In genomic region chr22:19664406-19664805, GRCh38 we compare ENCODE assay signal across 14 cellular contexts. TPM values are rescaled to one million over a fixed set of nuclear protein-coding genes. Genes with fewer than 3 reads are reported as not detected.
A peak's percentile ranks its signal among the peaks of the same experiment; 100 is the strongest.
DNase-seq lines count a peak whose midpoint lies in the region; FAIRE-seq and TF ChIP-seq lines count a peak whose summit lies in the region.
"Had no signal": no experiment of that assay in that cellular context is flagged by ENCODE, and none has a peak within 500 bp of the region (broad histone marks: within the 10 kb centered on the region; RNA-seq: fewer than 3 reads in every experiment).

No MANE protein-coding gene starts in this region.

- FAIRE-seq in HTR-8/SVneo (lab: Jason Lieb, UNC): no peak
- FAIRE-seq: GM19239 had no signal

- peak overlapping the region; percentile 63; the same call in 1 of the 2 replicates for H3K27ac ChIP-seq in BLaER1
- H3K27ac ChIP-seq in SK-N-MC: peak overlapping the region; percentile 89
- H3K27ac ChIP-seq in coronary artery: peak overlapping the region in 1 of 2 donors; percentile 51
- peak overlapping the region; percentile 61 for H3K27ac ChIP-seq in osteoblast (ENCODE audit: low read depth, low read length)
- H3K27ac ChIP-seq: KMS-11 had no signal

- H2AFZ ChIP-seq in osteoblast (ENCODE audit: low read length): no peak overlapping the region

- TF ChIP-seq CTCF in coronary artery (IDR thresholded peaks at IDR 0.05): no peak
- TF ChIP-seq CTCF in osteoblast (IDR thresholded peaks at IDR 0.05; ENCODE audit: extremely low read depth, low read depth, low read length): no peak
- TF ChIP-seq CTCF in lower leg skin (IDR thresholded peaks at IDR 0.05): no peak

- H3K36me3 ChIP-seq in BLaER1 (no peaks in the 10 kb centered on the region), SK-N-MC (ENCODE audit: insufficient read depth, low read length) (no peaks in the 10 kb centered on the region), osteoblast (ENCODE audit: insufficient read depth, low read length) (no peaks in the 10 kb centered on the region)
- H3K36me3 ChIP-seq: MG63 had no signal

- H3K4me1 ChIP-seq in BLaER1 (peaks cover 58% of the 10 kb centered on the region), osteoblast (ENCODE audit: insufficient read depth, low read length) (peaks cover 32% of the 10 kb centered on the region)

- H3K4me2 ChIP-seq in BLaER1: peak overlapping the region; percentile 80
- H3K4me2 ChIP-seq in osteoblast (ENCODE audit: insufficient read depth, low read length): peak overlapping the region; percentile 76
- H3K4me2 ChIP-seq: KMS-11 had no signal

- no peak overlapping the region for H3K9ac ChIP-seq in BLaER1
- peak overlapping the region; percentile 53 for H3K9ac ChIP-seq in SK-N-MC (ENCODE audit: insufficient read length)
- H3K9ac ChIP-seq: KMS-11 had no signal

- no peaks in the 10 kb centered on the region for H3K79me2 ChIP-seq in osteoblast (ENCODE audit: insufficient read depth, low read length)

- no peaks in the 10 kb centered on the region for H3K27me3 ChIP-seq in BLaER1
- H3K27me3 ChIP-seq in osteoblast (ENCODE audit: insufficient read depth, low read length): peaks cover 2% of the 10 kb centered on the region
- H3K27me3 ChIP-seq: MG63 had no signal

- DNase-seq in SK-N-MC (ENCODE audit: low read depth, low spot score) (no peak), coronary artery (ENCODE audit: low spot score) (no peak), osteoblast (ENCODE audit: insufficient read length, low spot score, missing footprints) (no peak), NCI-H2029 (lab: John Stamatoyannopoulos, UW) (no peak), lower leg skin (ENCODE audit: low spot score in 2 of 2) (no peak), HTR-8/SVneo (ENCODE audit: insufficient read length, low spot score) (no peak), HPDE6-E6E7 (ENCODE audit: extremely low spot score) (no peak)
- DNase-seq: DMS53, NCI-H774 had no signal

- intact Hi-C loops in lower leg skin (cut with DNase I; ENCODE audit: low total_unique reads): no loop called here

- H3K9me3 ChIP-seq in BLaER1 (no peaks in the 10 kb centered on the region), SK-N-MC (ENCODE audit: low read depth, low read length) (no peaks in the 10 kb centered on the region), osteoblast (ENCODE audit: low read depth, low read length) (no peaks in the 10 kb centered on the region)
- H3K9me3 ChIP-seq: MG63 had no signal

- H3K4me3 ChIP-seq in BLaER1 (no peak overlapping the region), SK-N-MC (peak overlapping the region; percentile 70), coronary artery (peak overlapping the region; percentile 25), osteoblast (ENCODE audit: insufficient read depth, low read length) (no peak overlapping the region), lower leg skin (ENCODE audit: low read depth, poor library complexity, severe bottlenecking) (no peak overlapping the region)
- H3K4me3 ChIP-seq: MG63 had no signal

- WGBS in lower leg skin, 2 donors: 80 to 82% methylated on average over 2 of the region's 2 CpGs

- no peaks in the 10 kb centered on the region for H4K20me1 ChIP-seq in BLaER1
- peaks cover 2% of the 10 kb centered on the region for H4K20me1 ChIP-seq in osteoblast (ENCODE audit: insufficient read depth, low read length)

- TF ChIP-seq POLR2A in lower leg skin (IDR thresholded peaks at IDR 0.05): no peak

RNA-seq across cellular contexts. Expression of gene SEPTIN5, which starts 49.9 kb away (rescaled TPM):
- 11.2 and 14.5 TPM in 2 replicates for total RNA-seq in osteoblast
- total RNA-seq in lower leg skin: 100 to 1,000 TPM; 102 to 193 (median 125) TPM

RNA-seq across cellular contexts. Expression of gene GP1BB, which starts 58.9 kb away (rescaled TPM):
- total RNA-seq in osteoblast (0.88 and 1.8 TPM in 2 replicates), lower leg skin (10 to 100 TPM; 39.8 to 65.1 (median 51.0) TPM)
- total RNA-seq: Right ventricle myocardium inferior had no signal

Comparison
In these comparisons a context has a peak if more than half of its experiments do, and no peak if none do; other contexts are left out.
1. H3K4me3 ChIP-seq: peak in SK-N-MC (single experiment) and coronary artery (single experiment); none in BLaER1 (single experiment), osteoblast (single experiment) and lower leg skin (single experiment).
2. RNA of gene GP1BB, which starts 58.9 kb away (total RNA-seq): 39.8 to 65.1 TPM in lower leg skin; 0.88 to 1.8 TPM in osteoblast; every median in the first group is over 10 times any median in the second.